ENCODE assay signal across 22 cellular contexts in genomic region chr12:21780786-21781185, GRCh38. TPM values are rescaled to one million over a fixed set of nuclear protein-coding genes. Genes with fewer than 3 reads are reported as not detected.
"Had no signal": no experiment of that assay in that cellular context is flagged by ENCODE, and none has a peak within 500 bp of the region (broad histone marks: within the 10 kb centered on the region; RNA-seq: fewer than 3 reads in every experiment).

No MANE protein-coding gene starts in this region.

- H3K4me1 Mint-ChIP-seq: memory B cell; stimulated activated memory B cell treated with anti-CD40 and anti-IgM and Interleukin-4, amounts not matched to agents 10 μg/mL and 1 μg/mL and 100 μg/mL, for 72 hours had no signal

- H3K9me3 Mint-ChIP-seq: activated naive CD4-positive, alpha-beta T cell treated with anti-CD3 and anti-CD28 coated beads, Interleukin-2, amount 50 U/mL, for 24 hours; effector memory CD8-positive, alpha-beta T cell had no signal

- H3K27me3 ChIP-seq: colonic mucosa, dorsolateral prefrontal cortex, SJSA1, stomach had no signal

- H3K9me3 ChIP-seq: colonic mucosa, SJSA1, stomach had no signal

- H3K4me3 ChIP-seq: colonic mucosa, dorsolateral prefrontal cortex, SJSA1, skin epidermis, stomach had no signal

- H3K27ac ChIP-seq: colonic mucosa, dorsolateral prefrontal cortex, SJSA1, skin epidermis had no signal

- H3K4me1 ChIP-seq: colonic mucosa, SJSA1 had no signal

- H3K36me3 Mint-ChIP-seq: activated naive CD4-positive, alpha-beta T cell treated with anti-CD3 and anti-CD28 coated beads, Interleukin-2, amount 50 U/mL, for 24 hours; brain; memory B cell; stimulated activated memory B cell treated with anti-CD40 and anti-IgM and Interleukin-4, amounts not matched to agents 10 μg/mL and 1 μg/mL and 100 μg/mL, for 72 hours had no signal

- ATAC-seq: effector memory CD8-positive, alpha-beta T cell; esophagus mucosa; right cardiac atrium; stimulated activated memory B cell treated with anti-CD40 and anti-IgM and Interleukin-4, amounts not matched to agents 10 μg/mL and 1 μg/mL and 100 μg/mL, for 72 hours had no signal

- H3K4me3 Mint-ChIP-seq: activated naive CD4-positive, alpha-beta T cell treated with anti-CD3 and anti-CD28 coated beads, Interleukin-2, amount 50 U/mL, for 24 hours; brain; effector memory CD8-positive, alpha-beta T cell; memory B cell; stimulated activated memory B cell treated with anti-CD40 and anti-IgM and Interleukin-4, amounts not matched to agents 10 μg/mL and 1 μg/mL and 100 μg/mL, for 72 hours had no signal

- H3K27ac Mint-ChIP-seq: activated naive CD4-positive, alpha-beta T cell treated with anti-CD3 and anti-CD28 coated beads, Interleukin-2, amount 50 U/mL, for 24 hours; brain; effector memory CD8-positive, alpha-beta T cell; memory B cell; progenitor cell of endocrine pancreas; stimulated activated memory B cell treated with anti-CD40 and anti-IgM and Interleukin-4, amounts not matched to agents 10 μg/mL and 1 μg/mL and 100 μg/mL, for 72 hours had no signal

- DNase-seq: activated CD4-positive, alpha-beta T cell treated with anti-CD3 and anti-CD28 coated beads for 1 hour; activated gamma-delta T cell treated with Interleukin-2 at 50 U/mL for 16 hours; activated T-cell treated with anti-CD3 and anti-CD28 coated beads, Interleukin-2, amount 50 U/mL, for 1 hour; anterior cingulate cortex; colonic mucosa; dorsolateral prefrontal cortex; effector memory CD8-positive, alpha-beta T cell; occipital lobe; right cardiac atrium; stimulated activated CD4-positive, alpha-beta T cell treated with anti-CD3 and anti-CD28 coated beads, Interleukin-2, amount 100 ng/mL, for 24 hours; stomach; T-helper 1 cell; trophoblast cell had no signal

- H3K36me3 ChIP-seq: colonic mucosa, SJSA1, stomach had no signal

RNA-seq across cellular contexts. Expression of gene KCNJ8, which starts 6.3 kb away (rescaled TPM):
- total RNA-seq: endothelial cell of umbilical vein, SJSA1 had no signal
